ENCODE assay signal across 14 cellular contexts in genomic region chr18:70469916-70470315, GRCh38.
DNase-seq lines count a peak whose midpoint lies in the region; ATAC-seq and TF ChIP-seq lines count a peak whose summit lies in the region.
"Had no signal": no experiment of that assay in that cellular context is flagged by ENCODE, and none has a peak within 500 bp of the region (broad histone marks: within the 10 kb centered on the region; RNA-seq: fewer than 3 reads in every experiment).

No MANE protein-coding gene starts in this region.

- H3K27me3 ChIP-seq in WERI-Rb-1 (ENCODE audit: insufficient read depth, low read depth, severe bottlenecking) = no peaks in the 10 kb centered on the region
- H3K27me3 ChIP-seq in Karpas-422 (ENCODE audit: low read length) = no peaks in the 10 kb centered on the region

- no peak overlapping the region for H3K4me3 ChIP-seq in WERI-Rb-1 (ENCODE audit: low read depth, low read length)
- H3K4me3 ChIP-seq in Karpas-422 (ENCODE audit: low read length) = no peak overlapping the region

- H3K9ac ChIP-seq in Karpas-422 (ENCODE audit: low read length) = no peak overlapping the region

- no peaks in the 10 kb centered on the region for H3K36me3 ChIP-seq in WERI-Rb-1
- no peaks in the 10 kb centered on the region for H3K36me3 ChIP-seq in Karpas-422 (ENCODE audit: insufficient read depth, low read length)

- ATAC-seq in GM21786 (IDR thresholded peaks at IDR 0.05; ENCODE audit: unreplicated experiment) = no peak
- ATAC-seq: HepG2; naive thymus-derived CD8-positive, alpha-beta T cell had no signal

- peak; percentile 35 for DNase-seq in H4 (ENCODE audit: low spot score)
- peak; percentile 29 for DNase-seq in NCI-H2107 treated with DMSO at 0.1 percent for 48 hours (lab: John Stamatoyannopoulos, UW; ENCODE audit: unreplicated experiment)
- peak; percentile 18 for DNase-seq in WERI-Rb-1
- DNase-seq in midbrain (lab: John Stamatoyannopoulos, UW) = peak; percentile 64
- DNase-seq in NCI-H446 treated with DMSO at 0.1 percent for 48 hours (lab: John Stamatoyannopoulos, UW) = no peak
- DNase-seq in Karpas-422 = no peak
- DNase-seq in germinal center (ENCODE audit: low spot score) = no peak
- DNase-seq: CD4-positive, alpha-beta memory T cell; GOT3; naive thymus-derived CD8-positive, alpha-beta T cell; stimulated activated CD8-positive, alpha-beta memory T cell treated with anti-CD3 and anti-CD28 coated beads, Interleukin-4, amount 100 ng/mL, for 48 hours; T-helper 1 cell had no signal

- H3K79me2 ChIP-seq in Karpas-422 (ENCODE audit: low read length) = no peaks in the 10 kb centered on the region

- H3K4me1 ChIP-seq in Karpas-422 (ENCODE audit: low read length) = no peaks in the 10 kb centered on the region

- no peak for TF ChIP-seq CTCF in WERI-Rb-1 (IDR thresholded peaks at IDR 0.05; ENCODE audit: low read depth, low read length)

- no peaks in the 10 kb centered on the region for H3K9me2 ChIP-seq in Karpas-422 (replicated peaks; ENCODE audit: insufficient read depth, low read length)

- H3K27ac ChIP-seq in WERI-Rb-1 = no peak overlapping the region; the same call in 1 of the 2 replicates
- H3K27ac ChIP-seq in Karpas-422 (ENCODE audit: low read length) = no peak overlapping the region

- H2AFZ ChIP-seq in Karpas-422 (ENCODE audit: low read length) = no peak overlapping the region

- no peak overlapping the region for H3K4me2 ChIP-seq in Karpas-422 (ENCODE audit: low read depth, low read length, poor library complexity, severe bottlenecking)

- H4K20me1 ChIP-seq in Karpas-422 (ENCODE audit: insufficient read depth, low read depth, low read length) = no peaks in the 10 kb centered on the region

- no peaks in the 10 kb centered on the region for H3K9me3 ChIP-seq in WERI-Rb-1 (ENCODE audit: severe bottlenecking)
- H3K9me3 ChIP-seq in Karpas-422 (ENCODE audit: low read length) = no peaks in the 10 kb centered on the region

Comparison
In these comparisons a context has a peak if more than half of its experiments do, and no peak if none do; other contexts are left out.
1. DNase-seq: peak in H4 (single experiment), NCI-H2107 treated with DMSO at 0.1 percent for 48 hours (single experiment), WERI-Rb-1 (single experiment) and midbrain (single experiment); none in NCI-H446 treated with DMSO at 0.1 percent for 48 hours (single experiment), Karpas-422 (single experiment) and germinal center (single experiment).